8 cellular contexts compared by ENCODE assay signal in genomic region chr12:79691299-79692248, GRCh38. TPM values are rescaled to one million over a fixed set of nuclear protein-coding genes. Genes with fewer than 3 reads are reported as not detected.
DNase-seq lines count a peak whose midpoint lies in the region; ATAC-seq and TF ChIP-seq lines count a peak whose summit lies in the region.

No MANE protein-coding gene starts in this region.

- no peaks in the 10 kb centered on the region for H3K9me3 Mint-ChIP-seq in stimulated activated naive CD8-positive, alpha-beta T cell treated with anti-CD3 and anti-CD28 coated beads, Interleukin-15, Interleukin-2, amounts not matched to agents 100 ng/mL and 50 ng/mL, for 24 hours
- no peaks in the 10 kb centered on the region for H3K9me3 Mint-ChIP-seq in effector memory CD8-positive, alpha-beta T cell

- no peaks in the 10 kb centered on the region for H3K27me3 ChIP-seq in PC-3 (ENCODE audit: low read length)

- H3K27ac Mint-ChIP-seq in stimulated activated naive CD8-positive, alpha-beta T cell treated with anti-CD3 and anti-CD28 coated beads, Interleukin-15, Interleukin-2, amounts not matched to agents 100 ng/mL and 50 ng/mL, for 24 hours = no peak overlapping the region
- no peak overlapping the region for H3K27ac Mint-ChIP-seq in effector memory CD8-positive, alpha-beta T cell

- WGBS in mesodermal cell (ENCODE audit: insufficient coverage in 2 of 2), 2 experiments = 1 to 2% methylated on average over 15 to 16 of the region's 27 CpGs
- WGBS in urinary bladder = 3% methylated on average over 27 of the region's 27 CpGs

- POLR2A ChIA-PET in PC-3 (lab: Charles Lee; ENCODE audit: unreplicated experiment) = interaction anchor here (0.6 to 1.5 kb wide), 3 partner anchors 132 to 145 kb away, joined by 3 to 12 read pairs (median 5); no protein-coding TSS in a partner anchor

- H3K4me1 Mint-ChIP-seq in stimulated activated naive CD8-positive, alpha-beta T cell treated with anti-CD3 and anti-CD28 coated beads, Interleukin-15, Interleukin-2, amounts not matched to agents 100 ng/mL and 50 ng/mL, for 24 hours (ENCODE audit: low read depth) = peaks cover 14% of the 10 kb centered on the region
- peaks cover 0 to 8% of the 10 kb centered on the region in 2 donors for H3K4me1 Mint-ChIP-seq in effector memory CD8-positive, alpha-beta T cell (ENCODE audit: low read depth in 2 of 2)

- H3K36me3 Mint-ChIP-seq in stimulated activated naive CD8-positive, alpha-beta T cell treated with anti-CD3 and anti-CD28 coated beads, Interleukin-15, Interleukin-2, amounts not matched to agents 100 ng/mL and 50 ng/mL, for 24 hours (ENCODE audit: low read depth) = no peaks in the 10 kb centered on the region
- peaks cover 4% of the 10 kb centered on the region for H3K36me3 Mint-ChIP-seq in effector memory CD8-positive, alpha-beta T cell (ENCODE audit: insufficient read depth)

- no peak for ATAC-seq in stimulated activated naive CD8-positive, alpha-beta T cell treated with anti-CD3 and anti-CD28 coated beads, Interleukin-15, Interleukin-2, amounts not matched to agents 100 U/mL and 50 U/mL, for 24 hours
- ATAC-seq in PC-3 (peak; percentile 27), GM21619 (IDR thresholded peaks at IDR 0.05; ENCODE audit: unreplicated experiment) (no peak), GM19455 (IDR thresholded peaks at IDR 0.05; ENCODE audit: unreplicated experiment) (no peak)
- ATAC-seq in effector memory CD8-positive, alpha-beta T cell (replicated peaks) = no peak

- H3K27me3 Mint-ChIP-seq in stimulated activated naive CD8-positive, alpha-beta T cell treated with anti-CD3 and anti-CD28 coated beads, Interleukin-15, Interleukin-2, amounts not matched to agents 100 ng/mL and 50 ng/mL, for 24 hours = peaks cover 56% of the 10 kb centered on the region
- H3K27me3 Mint-ChIP-seq in effector memory CD8-positive, alpha-beta T cell = peaks cover 49 to 53% of the 10 kb centered on the region in 2 donors

- H3F3A ChIP-seq in PC-3 (ENCODE audit: low read length, unreplicated experiment) = no peaks in the 10 kb centered on the region

- CTCF ChIA-PET in PC-3 (lab: Charles Lee) = interaction anchor here (0.7 to 1.1 kb wide), 2 partner anchors 46 to 183 kb away, joined by 3 read pairs; no protein-coding TSS in a partner anchor

- H3K4me3 ChIP-seq in PC-3 (ENCODE audit: low read length) (peak overlapping the region; percentile 68), mesodermal cell (ENCODE audit: extremely low read depth, insufficient read depth, low read length, poor library complexity, severe bottlenecking) (peak overlapping the region; percentile 81), urinary bladder (ENCODE audit: low read depth, low read length) (peak overlapping the region; percentile 92)

- peaks cover 15% of the 10 kb centered on the region for H4K20me1 ChIP-seq in PC-3 (ENCODE audit: low read length)

- intact Hi-C loops in PC-3 (cut with micrococcal nuclease) = loop anchor here (1.0 to 5.0 kb wide), 5 partner anchors 47 to 496 kb away; no protein-coding TSS in a partner anchor

- H3K27ac ChIP-seq in PC-3 (ENCODE audit: low read length) = peak overlapping the region; percentile 82
- H3K27ac ChIP-seq in mesodermal cell (ENCODE audit: low read depth, low read length, severe bottlenecking) = peak overlapping the region; percentile 94
- H3K27ac ChIP-seq in urinary bladder (ENCODE audit: low read depth) = peak overlapping the region; percentile 87

- H3K9ac ChIP-seq in PC-3 (ENCODE audit: low read length) = peak overlapping the region; percentile 67

- peak overlapping the region; percentile 70 for H3K4me3 Mint-ChIP-seq in stimulated activated naive CD8-positive, alpha-beta T cell treated with anti-CD3 and anti-CD28 coated beads, Interleukin-15, Interleukin-2, amounts not matched to agents 100 ng/mL and 50 ng/mL, for 24 hours
- peak overlapping the region; percentile 85 to 86 for H3K4me3 Mint-ChIP-seq in effector memory CD8-positive, alpha-beta T cell

- peak overlapping the region; percentile 56 for H2AFZ ChIP-seq in PC-3 (ENCODE audit: low read length)

- peaks cover 31% of the 10 kb centered on the region for H3K4me1 ChIP-seq in PC-3 (ENCODE audit: insufficient read depth, low read length)
- H3K4me1 ChIP-seq in mesodermal cell (ENCODE audit: control insufficient read depth, insufficient read depth, low read length, poor library complexity, severe bottlenecking) = peaks cover 5% of the 10 kb centered on the region
- H3K4me1 ChIP-seq in urinary bladder (ENCODE audit: insufficient read depth) = no peaks in the 10 kb centered on the region

- TSS peak; percentile 89 for BruUV-seq in PC-3 (replicated peaks; lab: Mats Ljungman, UMichigan)

- H3K79me2 ChIP-seq in PC-3 (ENCODE audit: low read length) = peaks cover 38% of the 10 kb centered on the region

- no peak for DNase-seq in stimulated activated naive CD8-positive, alpha-beta T cell treated with anti-CD3 and anti-CD28 coated beads, Interleukin-15, Interleukin-2, amounts not matched to agents 100 U/mL and 50 U/mL, for 24 hours
- peak; percentile 83 for DNase-seq in PC-3
- no peak for DNase-seq in effector memory CD8-positive, alpha-beta T cell

- no peaks in the 10 kb centered on the region for H3K9me2 ChIP-seq in PC-3 (replicated peaks; ENCODE audit: low read length)

- no peaks in the 10 kb centered on the region for H3K36me3 ChIP-seq in PC-3 (ENCODE audit: low read depth, low read length)
- H3K36me3 ChIP-seq in mesodermal cell (ENCODE audit: control insufficient read depth, insufficient read depth, low read length) = no peaks in the 10 kb centered on the region
- H3K36me3 ChIP-seq in urinary bladder (ENCODE audit: insufficient read depth) = no peaks in the 10 kb centered on the region

- H3K4me2 ChIP-seq in PC-3 (ENCODE audit: low read length) = peak overlapping the region; percentile 93

- no peaks in the 10 kb centered on the region for H3K9me3 ChIP-seq in PC-3 (ENCODE audit: low read length)
- H3K9me3 ChIP-seq in mesodermal cell (ENCODE audit: control insufficient read depth, low read length) = no peaks in the 10 kb centered on the region

- TF ChIP-seq CTCF in PC-3 (conservative IDR thresholded peaks at IDR 0.05; ENCODE audit: low read depth, low read length) = no peak

RNA-seq across cellular contexts. Expression of gene PAWR, which starts 0.8 kb away (rescaled TPM):
- total RNA-seq in PC-3 (2014; rRNA removed) (141 and 214 TPM in 2 replicates), urinary bladder (117 TPM)
- polyA plus RNA-seq in mesodermal cell (2013, experiment 1 of 2) = 25.0 TPM
- polyA plus RNA-seq in mesodermal cell (2013, experiment 2 of 2) = 28.9 TPM
- polyA plus RNA-seq in urinary bladder = 26.3 TPM
